ENCODE assay signal across 8 cellular contexts in the genomic region with DNA sequence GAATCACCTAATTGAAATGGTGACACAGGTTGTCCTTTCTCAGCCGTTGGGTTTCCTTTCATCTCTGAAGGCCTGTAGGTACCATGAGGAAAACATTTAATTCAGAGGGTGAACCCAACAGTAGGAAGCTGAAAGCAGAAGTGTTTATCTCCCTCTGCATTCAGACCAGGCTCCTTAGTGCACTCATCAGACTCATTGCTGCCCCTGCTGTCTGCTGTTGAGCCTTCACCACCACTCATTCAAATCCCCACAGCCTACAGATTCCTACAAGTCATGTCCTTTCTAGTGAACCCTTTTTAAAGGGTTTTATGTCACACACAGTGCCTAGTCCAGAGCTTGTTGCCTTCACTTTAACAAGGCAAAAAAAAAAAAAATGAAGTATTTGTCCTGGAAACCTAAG. TPM values are rescaled to one million over a fixed set of nuclear protein-coding genes. Genes with fewer than 3 reads are reported as not detected.
DNase-seq lines count a peak whose midpoint lies in the region; ATAC-seq and TF ChIP-seq lines count a peak whose summit lies in the region.

No MANE protein-coding gene starts in this region.

- no peaks in the 10 kb centered on the region for H3K9me3 ChIP-seq in SJCRH30 (replicated peaks)

- ATAC-seq in GM19395 (IDR thresholded peaks at IDR 0.05; ENCODE audit: unreplicated experiment) = peak; percentile 92
- ATAC-seq in HG03175 (IDR thresholded peaks at IDR 0.05; ENCODE audit: unreplicated experiment) = peak; percentile 98

- no peaks in the 10 kb centered on the region for H3K27me3 ChIP-seq in SJCRH30

- DNase-seq in DMS 273 (lab: John Stamatoyannopoulos, UW; ENCODE audit: unreplicated experiment) (peak; percentile 51), DMS 273 treated with DMSO at 0.1 percent for 48 hours (lab: John Stamatoyannopoulos, UW) (no peak), SJCRH30 (peak; percentile 2 to 6), epithelial cell of esophagus (ENCODE audit: low read depth) (peak; percentile 52), retinal pigment epithelial cell (ENCODE audit: low read depth) (no peak)
- DNase-seq in stimulated activated naive CD4-positive, alpha-beta T cell treated with Interleukin-2 at 50 U/mL for 16 hours (lab: John Stamatoyannopoulos, UW) = no peak

- H3K27ac ChIP-seq in SJCRH30 = no peak overlapping the region

- no peaks in the 10 kb centered on the region; the same call in 1 of the 2 replicates for H3K36me3 ChIP-seq in SJCRH30

- TF ChIP-seq CTCF in epithelial cell of esophagus (IDR thresholded peaks at IDR 0.05; ENCODE audit: insufficient read depth, low read depth, low read length, missing control alignments) (peak; percentile 63), retinal pigment epithelial cell (conservative IDR thresholded peaks at IDR 0.05; ENCODE audit: low read depth, low read length) (peak; percentile 61)

- H3K4me1 ChIP-seq in SJCRH30 = no peaks in the 10 kb centered on the region

- H3K4me3 ChIP-seq in SJCRH30 = no peak overlapping the region
- H3K4me3 ChIP-seq in epithelial cell of esophagus (ENCODE audit: low read length) = no peak overlapping the region
- H3K4me3 ChIP-seq in retinal pigment epithelial cell (ENCODE audit: low read length) = no peak overlapping the region

RNA-seq across cellular contexts. Expression of a gene that starts 13.4 kb away (rescaled TPM):
- 22.2 and 22.3 TPM in 2 replicates for total RNA-seq in SJCRH30 (2014; rRNA removed; shearing (Covaris generic))

RNA-seq across cellular contexts. Expression of a gene that starts 13.5 kb away (rescaled TPM):
- total RNA-seq in SJCRH30 (2014; rRNA removed; shearing (Covaris generic)) = 0.02 TPM in 1 of 2 replicates, not detected in the other

RNA-seq across cellular contexts. Expression of a gene that starts 42.2 kb away (rescaled TPM):
- total RNA-seq in SJCRH30 (2014; rRNA removed; shearing (Covaris generic)) = 21.0 and 23.1 TPM in 2 replicates

RNA-seq across cellular contexts. Expression of a gene that starts 42.3 kb away (rescaled TPM):
- total RNA-seq in SJCRH30 (2014; rRNA removed; shearing (Covaris generic)) = 0.36 and 0.56 TPM in 2 replicates

Comparison
In these comparisons a context has a peak if more than half of its experiments do, and no peak if none do; other contexts are left out.
1. DNase-seq: peak in DMS 273 (single experiment), SJCRH30 (2 of 2) and epithelial cell of esophagus (single experiment); none in DMS 273 treated with DMSO at 0.1 percent for 48 hours (single experiment), retinal pigment epithelial cell (single experiment) and stimulated activated naive CD4-positive, alpha-beta T cell treated with Interleukin-2 at 50 U/mL for 16 hours (single experiment).